7 cellular contexts compared by ENCODE assay signal in genomic region chr17:28238951-28239624, GRCh38.
DNase-seq lines count a peak whose midpoint lies in the region; ATAC-seq, FAIRE-seq and TF ChIP-seq lines count a peak whose summit lies in the region.
"Not testable (repeated sequence)": the region's sequence is repeated elsewhere in the genome, so short reads cannot be mapped to it uniquely, and the experiment has no call there.

No MANE protein-coding gene starts in this region.

- peak; percentile 31; the same call in 1 of the 2 replicates for TF ChIP-seq CTCF in 22Rv1 (IDR thresholded peaks at IDR 0.05)
- TF ChIP-seq CTCF in LNCAP (IDR thresholded peaks at IDR 0.05): 0 out of 2 replicates have a peak, but pooled peaks have one; percentile 22
- TF ChIP-seq CTCF in OCI-LY7 (conservative IDR thresholded peaks at IDR 0.05; ENCODE audit: low read length): peak; percentile 36; the same call in 1 of the 2 replicates
- TF ChIP-seq CTCF in RWPE2 (IDR thresholded peaks at IDR 0.05; ENCODE audit: poor library complexity, severe bottlenecking): peak; percentile 48
- TF ChIP-seq CTCF in K562 (IDR thresholded peaks at IDR 0.05 in 2 of 3, conservative IDR thresholded peaks at IDR 0.05 in 1 of 3; ENCODE audit: insufficient read depth in 2 of 3, low read depth in 1 of 3, low read length in 3 of 3); pancreas (IDR thresholded peaks at IDR 0.05): not testable (repeated sequence)
- TF ChIP-seq CTCF in epithelial cell of proximal tubule (conservative IDR thresholded peaks at IDR 0.05; ENCODE audit: low read depth, low read length): peak; percentile 16

- H4K20me1 ChIP-seq in OCI-LY7 (ENCODE audit: insufficient read depth, low read length); K562 (replicated peaks; ENCODE audit: control insufficient read depth, insufficient read depth, low read length): not testable (repeated sequence)

- FAIRE-seq in K562 (lab: Jason Lieb, UNC); pancreas (lab: Jason Lieb, UNC): not testable (repeated sequence)

- not testable (repeated sequence) for TF ChIP-seq POLR2A in K562 (conservative IDR thresholded peaks at IDR 0.05)

- not testable (repeated sequence) for H3K4me3 ChIP-seq in OCI-LY7 (ENCODE audit: low read depth, low read length, poor library complexity, severe bottlenecking); RWPE2 (ENCODE audit: severe bottlenecking); K562; epithelial cell of proximal tubule (ENCODE audit: low read depth, low read length)
- peak overlapping the region in 1 of 4 donors; percentile 8 for H3K4me3 ChIP-seq in pancreas

- CTCF ChIA-PET in OCI-LY7 (lab: Charles Lee; ENCODE audit: unreplicated experiment); K562 (lab: Yijun Ruan, JAX; ENCODE audit: low intra/inter-chr PET ratio): not testable (repeated sequence)

- in situ Hi-C loops in K562 (cut with MboI): loop anchor here (10.0 kb wide), 1 partner anchor 434 kb away; the partner anchor contains the start of gene NOS2

- POLR2A ChIA-PET in OCI-LY7 (lab: Charles Lee): not testable (repeated sequence)
- POLR2A ChIA-PET in K562 (lab: Yijun Ruan, JAX): interaction anchor here (0.6 kb wide), 1 partner anchor 9 kb away, joined by 3 read pairs; no protein-coding TSS in a partner anchor

- not testable (repeated sequence) for H3K36me3 ChIP-seq in OCI-LY7 (ENCODE audit: insufficient read depth, low read length); RWPE2 (ENCODE audit: low read depth); K562 (ENCODE audit: control insufficient read depth, insufficient read depth, low read length); pancreas

- not testable (repeated sequence) for H3K9me1 ChIP-seq in K562 (ENCODE audit: control insufficient read depth, insufficient read depth, low read length)

- not testable (repeated sequence) for H3K79me2 ChIP-seq in OCI-LY7 (ENCODE audit: insufficient read depth, low read depth, low read length); K562 (ENCODE audit: control insufficient read depth, insufficient read depth, low read length)

- H3K27me3 ChIP-seq in RWPE2 (ENCODE audit: insufficient read depth, poor library complexity, severe bottlenecking); K562 (ENCODE audit: control insufficient read depth in 2 of 2, insufficient read depth in 2 of 2, low read length in 2 of 2); pancreas: not testable (repeated sequence)

- BruUV-seq in OCI-LY7 (replicated peaks; lab: Mats Ljungman, UMichigan); K562 (replicated peaks; lab: Mats Ljungman, UMichigan): not testable (repeated sequence)

- DNase-seq in OCI-LY7 (ENCODE audit: low spot score); RWPE2 (ENCODE audit: low spot score); K562 (ENCODE audit: extremely low read depth in 1 of 4, low spot score in 3 of 4); epithelial cell of proximal tubule (ENCODE audit: low read depth); pancreas: not testable (repeated sequence)

- not testable (repeated sequence) for H3K9me3 ChIP-seq in OCI-LY7 (ENCODE audit: low read length); RWPE2 (ENCODE audit: severe bottlenecking); K562 (replicated peaks; ENCODE audit: control insufficient read depth, insufficient read depth, low read depth, low read length); pancreas

- ATAC-seq in RWPE2 (ENCODE audit: low read depth): not testable (repeated sequence)
- ATAC-seq in K562: peak; percentile 54; the same call in 1 of the 3 replicates
- ATAC-seq in pancreas: peak in 3 of 4 donors; percentile 54 to 61 (median 59)

- not testable (repeated sequence) for H2AFZ ChIP-seq in OCI-LY7 (ENCODE audit: low read length)
- H2AFZ ChIP-seq in K562 (ENCODE audit: low read depth, low read length): peak overlapping the region; percentile 61

- H3K9ac ChIP-seq in K562 (ENCODE audit: insufficient read depth in 1 of 2, low read depth in 2 of 2, low read length in 2 of 2): not testable (repeated sequence)

- H3K4me1 ChIP-seq in OCI-LY7 (ENCODE audit: insufficient read depth, low read length, poor library complexity, severe bottlenecking); RWPE2 (ENCODE audit: insufficient read depth, poor library complexity, severe bottlenecking): not testable (repeated sequence)
- peaks cover 9 to 16% of the 10 kb centered on the region in 2 experiments; a peak in 4 of 5 replicates for H3K4me1 ChIP-seq in K562 (replicated peaks in 1 of 2; ENCODE audit: control insufficient read depth in 2 of 2, insufficient read depth in 2 of 2, low read length in 2 of 2)
- H3K4me1 ChIP-seq in pancreas: peaks cover 18 to 25% (median 24%) of the 10 kb centered on the region in 3 donors

- TF ChIP-seq EP300 in K562 (IDR thresholded peaks at IDR 0.05; ENCODE audit: low read length): not testable (repeated sequence)

- intact Hi-C loops in OCI-LY7 (cut with micrococcal nuclease; ENCODE audit: unreplicated experiment); K562 (cut with micrococcal nuclease); pancreas (cut with DNase I): not testable (repeated sequence)

- not testable (repeated sequence) for TF ChIP-seq RAD21 in K562 (CRISPR knock-in tag; conservative IDR thresholded peaks at IDR 0.05 in 1 of 2, IDR thresholded peaks at IDR 0.05 in 1 of 2)

- 36% methylated on average over 6 of the region's 8 CpGs for WGBS in K562 (ENCODE audit: insufficient coverage, low coverage, missing lambda C conversion rate)
- WGBS in pancreas, 2 donors: 32 to 33% methylated on average over 6 to 7 of the region's 8 CpGs

- H3K9me2 ChIP-seq in OCI-LY7 (ENCODE audit: insufficient read depth, low read length): not testable (repeated sequence)

- H3K4me2 ChIP-seq in OCI-LY7 (ENCODE audit: low read length); K562 (ENCODE audit: insufficient read depth, low read length): not testable (repeated sequence)

- not testable (repeated sequence) for H3K27ac ChIP-seq in 22Rv1; OCI-LY7 (ENCODE audit: low read depth, low read length, poor library complexity, severe bottlenecking); RWPE2 (ENCODE audit: poor library complexity, severe bottlenecking); K562 (ENCODE audit: extremely low read depth, low read depth, low read length)
- H3K27ac ChIP-seq in pancreas: peak overlapping the region; percentile 34 to 70 (median 47)

TF ChIP-seq in K562, 482 proteins besides CTCF, POLR2A, EP300 and RAD21:
- peak; percentile 51 for TF ChIP-seq ARID1B (IDR thresholded peaks at IDR 0.05)
- peak; percentile 17; the same call in 1 of the 2 replicates for TF ChIP-seq SMARCA4 (IDR thresholded peaks at IDR 0.05)
- peak; percentile 43 for TF ChIP-seq TAL1 (IDR thresholded peaks at IDR 0.05)
- TF ChIP-seq CBFA2T3 (IDR thresholded peaks at IDR 0.05): peak; percentile 70
- TF ChIP-seq CBFA2T2 (conservative IDR thresholded peaks at IDR 0.05): peak; percentile 60
